In the genomic region with DNA sequence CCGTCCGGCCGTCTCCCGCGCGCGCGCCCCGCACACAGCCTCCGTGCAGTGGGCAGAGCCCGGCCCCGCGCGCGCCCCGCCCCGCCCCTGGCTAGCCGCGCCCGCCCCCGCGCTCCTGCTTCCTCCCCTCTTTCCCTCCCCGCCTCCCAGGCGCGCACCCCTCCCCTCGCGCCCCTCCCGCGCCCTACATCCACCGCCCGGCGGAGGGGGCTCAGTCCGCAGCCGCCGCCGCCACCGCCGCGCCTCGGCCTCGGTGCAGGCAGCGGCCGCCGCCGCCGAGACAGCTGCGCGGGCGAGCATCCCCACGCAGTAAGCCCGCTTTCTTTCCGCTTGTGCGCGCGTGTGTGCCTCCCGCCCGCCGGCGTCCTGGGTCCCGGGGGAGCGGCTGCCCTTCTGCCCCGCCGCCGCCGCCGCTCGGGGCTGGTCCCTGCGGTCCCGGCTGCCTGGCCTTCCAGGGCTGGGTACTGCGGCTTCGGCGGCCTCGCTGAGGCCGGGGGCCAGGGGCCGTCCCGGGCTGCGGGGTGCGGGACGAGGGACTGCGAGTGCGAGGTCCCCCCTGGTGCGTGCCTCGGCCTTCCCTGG, we compare ENCODE assay signal across 8 cellular contexts. TPM values are rescaled to one million over a fixed set of nuclear protein-coding genes. Genes with fewer than 3 reads are reported as not detected.
DNase-seq lines count a peak whose midpoint lies in the region; ATAC-seq and TF ChIP-seq lines count a peak whose summit lies in the region.

Gene FHL1, plus strand, starts transcription at position 214 of the 582 bp plus-strand sequence.

- H3K9me3 ChIP-seq in endodermal cell (ENCODE audit: control insufficient read depth, low read length), result no peaks in the 10 kb centered on the region

- H3K9me3 Mint-ChIP-seq in activated CD8-positive, alpha-beta T cell treated with anti-CD3 and anti-CD28 coated beads, Interleukin-2, amount 10 ng/mL, durations not matched to agents 7 days and 5 days (ENCODE audit: insufficient read depth), result no peaks in the 10 kb centered on the region
- peaks cover 58% of the 10 kb centered on the region for H3K9me3 Mint-ChIP-seq in endodermal cell

- no peaks in the 10 kb centered on the region for H3K36me3 Mint-ChIP-seq in activated CD8-positive, alpha-beta T cell treated with anti-CD3 and anti-CD28 coated beads, Interleukin-2, amount 10 ng/mL, durations not matched to agents 7 days and 5 days (ENCODE audit: low read depth)
- no peaks in the 10 kb centered on the region for H3K36me3 Mint-ChIP-seq in endodermal cell (ENCODE audit: low read depth)

- H3K27me3 ChIP-seq in endodermal cell (ENCODE audit: control insufficient read depth, insufficient read depth, low read length, poor library complexity, severe bottlenecking), result peaks cover 29% of the 10 kb centered on the region

- peak within 1 kb of the TSS; percentile 77 for H3K4me3 Mint-ChIP-seq in activated CD8-positive, alpha-beta T cell treated with anti-CD3 and anti-CD28 coated beads, Interleukin-2, amount 10 ng/mL, durations not matched to agents 7 days and 5 days
- peak within 1 kb of the TSS; percentile 58 for H3K4me3 Mint-ChIP-seq in endodermal cell

- no peaks in the 10 kb centered on the region for H3K36me3 ChIP-seq in endodermal cell (ENCODE audit: control insufficient read depth, insufficient read depth, low read length)

- WGBS in endodermal cell (ENCODE audit: insufficient coverage in 1 of 2, insufficient read length in 1 of 2), 2 experiments, result 0% methylated on average over 66 of the region's 83 CpGs; no CpG with 5 or more reads in 1 of the 2 experiments

- POLR2A ChIA-PET in activated CD8-positive, alpha-beta T cell treated with anti-CD3 and anti-CD28 coated beads, Interleukin-2, amount 10 ng/mL, durations not matched to agents 7 days and 5 days (lab: Charles Lee), result no interaction called here

- no peak within 1 kb of the TSS for H3K27ac ChIP-seq in endodermal cell (ENCODE audit: low read depth, low read length)

- peak; percentile 86 for ATAC-seq in activated CD8-positive, alpha-beta T cell treated with anti-CD3 and anti-CD28 coated beads, Interleukin-2, amount 10 ng/mL, durations not matched to agents 7 days and 5 days
- ATAC-seq in GM18517 (IDR thresholded peaks at IDR 0.05; ENCODE audit: unreplicated experiment), result no peak

- no peak for TF ChIP-seq CTCF in GM10266 (IDR thresholded peaks at IDR 0.05; ENCODE audit: control insufficient read depth, insufficient read depth, low read depth, missing control alignments)
- no peak for TF ChIP-seq CTCF in endodermal cell (conservative IDR thresholded peaks at IDR 0.05)

- CTCF ChIA-PET in activated CD8-positive, alpha-beta T cell treated with anti-CD3 and anti-CD28 coated beads, Interleukin-2, amount 10 ng/mL, durations not matched to agents 7 days and 5 days (lab: Charles Lee), result interaction anchor here (1.1 kb wide), 1 partner anchor 15 kb away, joined by 4 read pairs; no protein-coding TSS in a partner anchor

- H3K27me3 Mint-ChIP-seq in activated CD8-positive, alpha-beta T cell treated with anti-CD3 and anti-CD28 coated beads, Interleukin-2, amount 10 ng/mL, durations not matched to agents 7 days and 5 days (ENCODE audit: low read depth), result peaks cover 8% of the 10 kb centered on the region
- peaks cover 47% of the 10 kb centered on the region for H3K27me3 Mint-ChIP-seq in endodermal cell (ENCODE audit: insufficient read depth)

- peak; percentile 64 for DNase-seq in GM10266 (ENCODE audit: extremely low spot score)
- peak; percentile 23 for DNase-seq in NCI-H1105 (lab: John Stamatoyannopoulos, UW)
- DNase-seq in activated CD8-positive, alpha-beta T cell treated with anti-CD3 and anti-CD28 coated beads, Interleukin-2, amount 10 ng/mL, durations not matched to agents 7 days and 5 days, result peak; percentile 53
- peak; percentile 69 for DNase-seq in endodermal cell
- DNase-seq in mesenteric fat pad (ENCODE audit: low spot score), result no peak
- DNase-seq in stimulated activated CD8-positive, alpha-beta memory T cell treated with anti-CD3 and anti-CD28 coated beads, Interleukin-4, amount 100 ng/mL, for 48 hours, result peak; percentile 52
- DNase-seq in DMS79 treated with DMSO at 0.1 percent for 48 hours (lab: John Stamatoyannopoulos, UW), result no peak

- H3K4me1 ChIP-seq in endodermal cell (ENCODE audit: control insufficient read depth, insufficient read depth, low read length), result no peaks in the 10 kb centered on the region

- peak within 1 kb of the TSS; percentile 73 for H3K4me3 ChIP-seq in endodermal cell (ENCODE audit: low read length)

- peaks cover 23% of the 10 kb centered on the region for H3K4me1 Mint-ChIP-seq in activated CD8-positive, alpha-beta T cell treated with anti-CD3 and anti-CD28 coated beads, Interleukin-2, amount 10 ng/mL, durations not matched to agents 7 days and 5 days (ENCODE audit: low read depth)
- H3K4me1 Mint-ChIP-seq in endodermal cell, result no peaks in the 10 kb centered on the region

- peak within 1 kb of the TSS; percentile 72 for H3K27ac Mint-ChIP-seq in activated CD8-positive, alpha-beta T cell treated with anti-CD3 and anti-CD28 coated beads, Interleukin-2, amount 10 ng/mL, durations not matched to agents 7 days and 5 days
- no peak within 1 kb of the TSS for H3K27ac Mint-ChIP-seq in endodermal cell

- H3K9ac ChIP-seq in endodermal cell (ENCODE audit: extremely low read depth, low read length, poor library complexity, severe bottlenecking), result no peak within 1 kb of the TSS

RNA-seq across cellular contexts. Expression of gene FHL1, which starts in this region (rescaled TPM):
- 10 to 100 TPM; 12.6 to 14.4 TPM for total RNA-seq in activated CD8-positive, alpha-beta T cell treated with anti-CD3 and anti-CD28 coated beads, Interleukin-2, amount 10 ng/mL, durations not matched to agents 7 days and 5 days
- total RNA-seq in endodermal cell (10 to 100 TPM in 1 of 2 donors, 1 to 10 TPM in 1; 3.7 to 19.3 TPM), mesenteric fat pad (3,576 TPM)
- polyA plus RNA-seq in endodermal cell (2013, experiment 1 of 2), result 67.3 TPM
- 62.2 TPM for polyA plus RNA-seq in endodermal cell (2013, experiment 2 of 2)

Comparison
In these comparisons a context has a peak if more than half of its experiments do, and no peak if none do; other contexts are left out.
1. RNA of gene FHL1 (total RNA-seq): 3,576 TPM in mesenteric fat pad (single experiment); 3.7 to 19.3 TPM in endodermal cell and 12.6 to 14.4 TPM in activated CD8-positive, alpha-beta T cell treated with anti-CD3 and anti-CD28 coated beads, Interleukin-2, amount 10 ng/mL, durations not matched to agents 7 days and 5 days; every median in the first group is over 100 times any median in the second.
2. DNase-seq: peak in GM10266 (single experiment), NCI-H1105 (single experiment), activated CD8-positive, alpha-beta T cell treated with anti-CD3 and anti-CD28 coated beads, Interleukin-2, amount 10 ng/mL, durations not matched to agents 7 days and 5 days (single experiment), endodermal cell (single experiment) and stimulated activated CD8-positive, alpha-beta memory T cell treated with anti-CD3 and anti-CD28 coated beads, Interleukin-4, amount 100 ng/mL, for 48 hours (single experiment); none in mesenteric fat pad (single experiment) and DMS79 treated with DMSO at 0.1 percent for 48 hours (single experiment).